1 cellular context compared by ENCODE assay signal in genomic region chr10:60896033-60896432, GRCh38.
TF ChIP-seq lines count a peak whose summit lies in the region.

No MANE protein-coding gene starts in this region.

TF ChIP-seq in endothelial cell of umbilical vein, 7 proteins besides CTCF, POLR2A, EP300 and RAD21 (continued from another document):
- TF ChIP-seq GATA2 (IDR thresholded peaks at IDR 0.05; ENCODE audit: insufficient read depth, insufficient read length, low read depth, low read length) = no peak
- TF ChIP-seq, protein P1, sequence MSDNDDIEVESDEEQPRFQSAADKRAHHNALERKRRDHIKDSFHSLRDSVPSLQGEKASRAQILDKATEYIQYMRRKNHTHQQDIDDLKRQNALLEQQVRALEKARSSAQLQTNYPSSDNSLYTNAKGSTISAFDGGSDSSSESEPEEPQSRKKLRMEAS (IDR thresholded peaks at IDR 0.05; ENCODE audit: insufficient read depth, insufficient read length) = no peak
- TF ChIP-seq POLR2AphosphoS5 (IDR thresholded peaks at IDR 0.05; ENCODE audit: insufficient read depth, low read depth, low read length) = no peak
- TF ChIP-seq JUN (IDR thresholded peaks at IDR 0.05; ENCODE audit: borderline replicate concordance, insufficient read depth, insufficient read length, low read depth) = no peak
- TF ChIP-seq FOS (IDR thresholded peaks at IDR 0.05; ENCODE audit: borderline replicate concordance, insufficient read depth, low read length) = no peak
